ENCODE assay signal across 22 cellular contexts in the genomic region with DNA sequence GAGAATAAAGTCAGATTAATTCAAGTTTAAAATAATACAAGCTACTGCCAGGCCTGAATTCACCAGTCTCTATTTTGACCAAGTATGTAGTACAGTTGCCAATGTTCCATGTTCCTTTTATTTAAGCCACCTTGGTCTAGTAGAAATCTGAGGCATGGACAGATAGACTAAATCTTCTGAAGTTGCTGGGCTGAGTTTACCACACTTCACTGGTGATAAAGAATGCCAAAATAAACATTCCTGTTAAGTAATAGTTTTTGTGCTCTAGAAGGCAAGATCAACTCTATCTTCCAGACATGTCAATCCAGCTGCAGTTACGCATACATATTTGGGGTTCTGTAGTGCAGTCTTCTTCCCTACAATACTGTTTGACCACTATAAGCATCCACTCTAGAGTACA.
A peak's percentile ranks its signal among the peaks of the same experiment; 100 is the strongest.
DNase-seq lines count a peak whose midpoint lies in the region; ATAC-seq and TF ChIP-seq lines count a peak whose summit lies in the region.
"Had no signal": no experiment of that assay in that cellular context is flagged by ENCODE, and none has a peak within 500 bp of the region (broad histone marks: within the 10 kb centered on the region; RNA-seq: fewer than 3 reads in every experiment).

No MANE protein-coding gene starts in this region.

- no peak overlapping the region for H2BK15ac ChIP-seq in mesenchymal stem cell (ENCODE audit: low read depth, poor library complexity, severe bottlenecking)

- no peak overlapping the region for H3K4me3 ChIP-seq in astrocyte of the spinal cord (ENCODE audit: low read depth, low read length)
- H3K4me3 ChIP-seq in skeletal muscle cell (ENCODE audit: low read depth, low read length), result no peak overlapping the region
- H3K4me3 ChIP-seq in mesenchymal stem cell (ENCODE audit: insufficient read depth in 1 of 2, low read depth in 1 of 2, low read length in 2 of 2), result no peak overlapping the region
- H3K4me3 ChIP-seq: BLaER1 treated with 17β-estradiol and CSF1 and Interleukin-3, amounts not matched to agents 10 nM and 100 nM; GM23248; K562; MG63; SJSA1 had no signal

- H3K4ac ChIP-seq in mesenchymal stem cell (ENCODE audit: low read depth in 1 of 2, low read length in 2 of 2), result no peak overlapping the region

- no peak overlapping the region for H2BK120ac ChIP-seq in mesenchymal stem cell (ENCODE audit: low read depth, low read length)

- no peaks in the 10 kb centered on the region for H3K4me1 ChIP-seq in mesenchymal stem cell (ENCODE audit: control insufficient read depth, insufficient read depth, low read depth, low read length)
- H3K4me1 ChIP-seq: SJSA1 had no signal

- no peak overlapping the region for H2AFZ ChIP-seq in mesenchymal stem cell (ENCODE audit: low read depth, low read length)
- H2AFZ ChIP-seq: GM23248 had no signal

- WGBS in mesenchymal stem cell, result 100% methylated on average over 1 of the region's 1 CpG

- no peak overlapping the region for H2BK5ac ChIP-seq in mesenchymal stem cell (ENCODE audit: low read depth, low read length, poor library complexity, severe bottlenecking)

- H3K27me3 ChIP-seq in mesenchymal stem cell (ENCODE audit: control insufficient read depth in 1 of 2, insufficient read depth in 1 of 2, low read length in 2 of 2), result no peaks in the 10 kb centered on the region
- H3K27me3 ChIP-seq: BLaER1 treated with 17β-estradiol and CSF1 and Interleukin-3, amounts not matched to agents 10 nM and 100 nM; MG63; SJSA1 had no signal

- no peak overlapping the region for H4K8ac ChIP-seq in mesenchymal stem cell (ENCODE audit: low read length)

- no peak for TF ChIP-seq CTCF in astrocyte of the spinal cord (IDR thresholded peaks at IDR 0.05; ENCODE audit: low read depth, low read length)

- peak; percentile 4 for DNase-seq in LHCN-M2 (ENCODE audit: low read depth)
- DNase-seq in astrocyte of the spinal cord (ENCODE audit: low read depth, low spot score), result peak; percentile 36
- peak; percentile 0 for DNase-seq in glomerular visceral epithelial cell (ENCODE audit: extremely low spot score)
- DNase-seq in skeletal muscle cell (ENCODE audit: low read depth), result peak; percentile 2
- DNase-seq in mesenchymal stem cell, result no peak
- no peak for DNase-seq in kidney tubule cell (ENCODE audit: low spot score)
- DNase-seq: AML-193; CD4-positive, alpha-beta T cell; DMS53; GM23248; H9; Kasumi-1; MG63; NCI-H2029; NCI-H510A; NCI-H69; Right ventricle myocardium superior; RPMI8226 had no signal

- H3K79me1 ChIP-seq in mesenchymal stem cell (replicated peaks; ENCODE audit: low read length, poor library complexity, severe bottlenecking), result no peaks in the 10 kb centered on the region

- no peak overlapping the region for H3K4me2 ChIP-seq in mesenchymal stem cell (ENCODE audit: low read length, poor library complexity, severe bottlenecking)
- H3K4me2 ChIP-seq: BLaER1 treated with 17β-estradiol and CSF1 and Interleukin-3, amounts not matched to agents 10 nM and 100 nM had no signal

- no peak overlapping the region for H3K14ac ChIP-seq in mesenchymal stem cell (ENCODE audit: low read length in 2 of 2)

- no peak overlapping the region for H3K9ac ChIP-seq in mesenchymal stem cell (ENCODE audit: low read length)
- H3K9ac ChIP-seq: BLaER1 treated with 17β-estradiol and CSF1 and Interleukin-3, amounts not matched to agents 10 nM and 100 nM; GM23248 had no signal

- H3K27ac ChIP-seq in mesenchymal stem cell (ENCODE audit: low read length, poor library complexity, severe bottlenecking), result no peak overlapping the region
- H3K27ac ChIP-seq: BLaER1 treated with 17β-estradiol and CSF1 and Interleukin-3, amounts not matched to agents 10 nM and 100 nM; GM23248; SJSA1 had no signal

- no peak overlapping the region for H2BK12ac ChIP-seq in mesenchymal stem cell (ENCODE audit: low read length in 2 of 2)

- H3K23ac ChIP-seq in mesenchymal stem cell (ENCODE audit: low read length in 2 of 2), result no peak overlapping the region

- ATAC-seq in HG03571 (IDR thresholded peaks at IDR 0.05; ENCODE audit: unreplicated experiment), result no peak
- ATAC-seq: K562 had no signal

- no peak overlapping the region for H3K18ac ChIP-seq in mesenchymal stem cell (ENCODE audit: low read depth in 1 of 2, low read length in 2 of 2)

- H2AK5ac ChIP-seq in mesenchymal stem cell (ENCODE audit: low read length, severe bottlenecking), result no peak overlapping the region

- no peaks in the 10 kb centered on the region for H3K36me3 ChIP-seq in mesenchymal stem cell (ENCODE audit: control insufficient read depth in 1 of 2, insufficient read depth in 2 of 2, low read depth in 1 of 2, low read length in 2 of 2)
- H3K36me3 ChIP-seq: BLaER1 treated with 17β-estradiol and CSF1 and Interleukin-3, amounts not matched to agents 10 nM and 100 nM; MG63; SJSA1 had no signal

- in situ Hi-C loops in astrocyte of the spinal cord (cut with HindIII; ENCODE audit: low sequenced_read_pairs), result no loop called here

- no peaks in the 10 kb centered on the region for H3K9me3 ChIP-seq in mesenchymal stem cell (ENCODE audit: control insufficient read depth, low read length)
- H3K9me3 ChIP-seq: BLaER1 treated with 17β-estradiol and CSF1 and Interleukin-3, amounts not matched to agents 10 nM and 100 nM; MG63; SJSA1 had no signal

- H4K91ac ChIP-seq in mesenchymal stem cell (ENCODE audit: low read length), result no peak overlapping the region

Comparison
In these comparisons a context has a peak if more than half of its experiments do, and no peak if none do; other contexts are left out.
1. DNase-seq: peak in LHCN-M2 (single experiment), astrocyte of the spinal cord (single experiment), glomerular visceral epithelial cell (single experiment) and skeletal muscle cell (single experiment); none in mesenchymal stem cell (single experiment) and kidney tubule cell (single experiment).